Comparison of ENCODE assay signal across 1 cellular context in genomic region chr17:16215273-16215964, GRCh38.
TF ChIP-seq lines count a peak whose summit lies in the region.

Gene NCOR1 (minus strand): TSS chr17:16215534. CDS start chr17:16194569, 20,965 bp downstream.

TF ChIP-seq in GM12878, 131 proteins besides CTCF, POLR2A, EP300 and RAD21 (continued from another document and continues in another):
- TF ChIP-seq, protein P1, sequence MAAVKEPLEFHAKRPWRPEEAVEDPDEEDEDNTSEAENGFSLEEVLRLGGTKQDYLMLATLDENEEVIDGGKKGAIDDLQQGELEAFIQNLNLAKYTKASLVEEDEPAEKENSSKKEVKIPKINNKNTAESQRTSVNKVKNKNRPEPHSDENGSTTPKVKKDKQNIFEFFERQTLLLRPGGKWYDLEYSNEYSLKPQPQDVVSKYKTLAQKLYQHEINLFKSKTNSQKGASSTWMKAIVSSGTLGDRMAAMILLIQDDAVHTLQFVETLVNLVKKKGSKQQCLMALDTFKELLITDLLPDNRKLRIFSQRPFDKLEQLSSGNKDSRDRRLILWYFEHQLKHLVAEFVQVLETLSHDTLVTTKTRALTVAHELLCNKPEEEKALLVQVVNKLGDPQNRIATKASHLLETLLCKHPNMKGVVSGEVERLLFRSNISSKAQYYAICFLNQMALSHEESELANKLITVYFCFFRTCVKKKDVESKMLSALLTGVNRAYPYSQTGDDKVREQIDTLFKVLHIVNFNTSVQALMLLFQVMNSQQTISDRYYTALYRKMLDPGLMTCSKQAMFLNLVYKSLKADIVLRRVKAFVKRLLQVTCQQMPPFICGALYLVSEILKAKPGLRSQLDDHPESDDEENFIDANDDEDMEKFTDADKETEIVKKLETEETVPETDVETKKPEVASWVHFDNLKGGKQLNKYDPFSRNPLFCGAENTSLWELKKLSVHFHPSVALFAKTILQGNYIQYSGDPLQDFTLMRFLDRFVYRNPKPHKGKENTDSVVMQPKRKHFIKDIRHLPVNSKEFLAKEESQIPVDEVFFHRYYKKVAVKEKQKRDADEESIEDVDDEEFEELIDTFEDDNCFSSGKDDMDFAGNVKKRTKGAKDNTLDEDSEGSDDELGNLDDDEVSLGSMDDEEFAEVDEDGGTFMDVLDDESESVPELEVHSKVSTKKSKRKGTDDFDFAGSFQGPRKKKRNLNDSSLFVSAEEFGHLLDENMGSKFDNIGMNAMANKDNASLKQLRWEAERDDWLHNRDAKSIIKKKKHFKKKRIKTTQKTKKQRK (IDR thresholded peaks at IDR 0.05; ENCODE audit: low read depth, low read length), result no peak
- TF ChIP-seq NR2C2 (IDR thresholded peaks at IDR 0.05; ENCODE audit: borderline replicate concordance, control insufficient read depth, insufficient read length, low read depth) (no peak), RB1 (IDR thresholded peaks at IDR 0.05; ENCODE audit: borderline replicate concordance) (peak; percentile 80), DPF2 (IDR thresholded peaks at IDR 0.05) (0 out of 2 replicates have a peak, but pooled peaks have one; percentile 57), MYC (IDR thresholded peaks at IDR 0.05; ENCODE audit: insufficient read depth, insufficient read length, insufficient replicate concordance, low read length, severe bottlenecking) (peak; percentile 45), IRF4 (IDR thresholded peaks at IDR 0.05; ENCODE audit: low read depth, low read length) (no peak), KLF5 (IDR thresholded peaks at IDR 0.05; ENCODE audit: partially characterized antibody) (no peak), IKZF2 (IDR thresholded peaks at IDR 0.05) (peak; percentile 84 to 88), CHD4 (IDR thresholded peaks at IDR 0.05) (no peak), SUPT20H (IDR thresholded peaks at IDR 0.05; ENCODE audit: borderline replicate concordance, control insufficient read depth, low read depth, low read length) (no peak), TCF3 (IDR thresholded peaks at IDR 0.05; ENCODE audit: borderline replicate concordance, insufficient read depth, low read depth, low read length) (0 out of 2 replicates have a peak, but pooled peaks have one; percentile 31), RBBP5 (conservative IDR thresholded peaks at IDR 0.05) (no peak), YY1 (IDR thresholded peaks at IDR 0.05; ENCODE audit: low read depth, low read length) (peak; percentile 99), HCFC1 (IDR thresholded peaks at IDR 0.05; ENCODE audit: low read length) (peak; percentile 42; the same call in 1 of the 2 replicates), EGR1 (IDR thresholded peaks at IDR 0.05; ENCODE audit: borderline replicate concordance in 1 of 2, low read depth in 2 of 2, low read length in 2 of 2) (peak in 1 of 2 experiments; percentile 6; a peak in 1 of 3 replicates), BHLHE40 (IDR thresholded peaks at IDR 0.05; ENCODE audit: borderline replicate concordance in 1 of 2, low read depth in 2 of 2, low read length in 1 of 2) (peak; percentile 6 to 22; a peak in 1 of 4 replicates), CHD2 (IDR thresholded peaks at IDR 0.05; ENCODE audit: borderline replicate concordance, low read depth, low read length) (peak; percentile 66), NBN (IDR thresholded peaks at IDR 0.05) (peak; percentile 69; the same call in 1 of the 2 replicates), TCF12 (IDR thresholded peaks at IDR 0.05; ENCODE audit: low read depth, low read length) (peak; percentile 53; the same call in 1 of the 2 replicates), ZNF24 (IDR thresholded peaks at IDR 0.05) (0 out of 2 replicates have a peak, but pooled peaks have one; percentile 35), GABPA (IDR thresholded peaks at IDR 0.05; ENCODE audit: low read depth) (peak; percentile 30; the same call in 1 of the 2 replicates), PML (IDR thresholded peaks at IDR 0.05; ENCODE audit: low read length) (peak; percentile 93), BCL11A (IDR thresholded peaks at IDR 0.05; ENCODE audit: low read depth, low read length) (no peak), FOXM1 (IDR thresholded peaks at IDR 0.05; ENCODE audit: low read depth, low read length) (no peak), PAX8 (IDR thresholded peaks at IDR 0.05) (no peak), MEF2B (IDR thresholded peaks at IDR 0.05; ENCODE audit: partially characterized antibody, poor library complexity, severe bottlenecking) (no peak), CBX5 (IDR thresholded peaks at IDR 0.05; ENCODE audit: low read depth) (peak; percentile 21; the same call in 1 of the 2 replicates), BACH1 (IDR thresholded peaks at IDR 0.05; ENCODE audit: borderline replicate concordance) (peak; percentile 88), POLR2AphosphoS2 (IDR thresholded peaks at IDR 0.05; ENCODE audit: low read depth, low read length) (peak; percentile 43; the same call in 1 of the 2 replicates), TAF1 (IDR thresholded peaks at IDR 0.05; ENCODE audit: borderline replicate concordance, low read depth, low read length) (peak; percentile 97), EED (IDR thresholded peaks at IDR 0.05; ENCODE audit: low read depth) (peak; percentile 87), RUNX3 (IDR thresholded peaks at IDR 0.05; ENCODE audit: low read length) (peak; percentile 50), SRF (IDR thresholded peaks at IDR 0.05; ENCODE audit: low read depth in 2 of 2, low read length in 2 of 2) (0 out of 4 replicates have a peak, but pooled peaks of 1 of the 2 experiments have one; percentile 27), MEF2A (IDR thresholded peaks at IDR 0.05; ENCODE audit: insufficient read depth, low read depth, low read length) (0 out of 2 replicates have a peak, but pooled peaks have one; percentile 13), POLR2AphosphoS5 (IDR thresholded peaks at IDR 0.05; ENCODE audit: low read length) (peak; percentile 90), POU2F2 (IDR thresholded peaks at IDR 0.05; ENCODE audit: borderline replicate concordance, low read depth, low read length) (peak; percentile 64; the same call in 1 of the 3 replicates), SMC3 (IDR thresholded peaks at IDR 0.05; ENCODE audit: borderline replicate concordance, low read length) (0 out of 2 replicates have a peak, but pooled peaks have one; percentile 12), SMAD5 (IDR thresholded peaks at IDR 0.05; ENCODE audit: low read depth) (peak; percentile 49; the same call in 1 of the 2 replicates), ESRRA (IDR thresholded peaks at IDR 0.05; ENCODE audit: low read length) (peak; percentile 41; the same call in 1 of the 2 replicates), ZNF687 (IDR thresholded peaks at IDR 0.05) (no peak; the same call in 1 of the 2 replicates), NRF1 (conservative IDR thresholded peaks at IDR 0.05; ENCODE audit: low read depth, low read length) (no peak), IKZF1 (conservative IDR thresholded peaks at IDR 0.05) (peak; percentile 95), CBFB (IDR thresholded peaks at IDR 0.05; ENCODE audit: low read depth) (peak; percentile 57; the same call in 1 of the 2 replicates), ZNF217 (IDR thresholded peaks at IDR 0.05) (no peak), GATAD2B (conservative IDR thresholded peaks at IDR 0.05; ENCODE audit: low read depth) (peak; percentile 86; the same call in 1 of the 2 replicates), HDGF (IDR thresholded peaks at IDR 0.05) (peak; percentile 72; the same call in 1 of the 2 replicates), NR2C1 (IDR thresholded peaks at IDR 0.05) (peak; percentile 41; the same call in 1 of the 2 replicates)
- TF ChIP-seq, protein P2, sequence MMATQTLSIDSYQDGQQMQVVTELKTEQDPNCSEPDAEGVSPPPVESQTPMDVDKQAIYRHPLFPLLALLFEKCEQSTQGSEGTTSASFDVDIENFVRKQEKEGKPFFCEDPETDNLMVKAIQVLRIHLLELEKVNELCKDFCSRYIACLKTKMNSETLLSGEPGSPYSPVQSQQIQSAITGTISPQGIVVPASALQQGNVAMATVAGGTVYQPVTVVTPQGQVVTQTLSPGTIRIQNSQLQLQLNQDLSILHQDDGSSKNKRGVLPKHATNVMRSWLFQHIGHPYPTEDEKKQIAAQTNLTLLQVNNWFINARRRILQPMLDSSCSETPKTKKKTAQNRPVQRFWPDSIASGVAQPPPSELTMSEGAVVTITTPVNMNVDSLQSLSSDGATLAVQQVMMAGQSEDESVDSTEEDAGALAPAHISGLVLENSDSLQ (IDR thresholded peaks at IDR 0.05), result no peak
- TF ChIP-seq, protein P3, sequence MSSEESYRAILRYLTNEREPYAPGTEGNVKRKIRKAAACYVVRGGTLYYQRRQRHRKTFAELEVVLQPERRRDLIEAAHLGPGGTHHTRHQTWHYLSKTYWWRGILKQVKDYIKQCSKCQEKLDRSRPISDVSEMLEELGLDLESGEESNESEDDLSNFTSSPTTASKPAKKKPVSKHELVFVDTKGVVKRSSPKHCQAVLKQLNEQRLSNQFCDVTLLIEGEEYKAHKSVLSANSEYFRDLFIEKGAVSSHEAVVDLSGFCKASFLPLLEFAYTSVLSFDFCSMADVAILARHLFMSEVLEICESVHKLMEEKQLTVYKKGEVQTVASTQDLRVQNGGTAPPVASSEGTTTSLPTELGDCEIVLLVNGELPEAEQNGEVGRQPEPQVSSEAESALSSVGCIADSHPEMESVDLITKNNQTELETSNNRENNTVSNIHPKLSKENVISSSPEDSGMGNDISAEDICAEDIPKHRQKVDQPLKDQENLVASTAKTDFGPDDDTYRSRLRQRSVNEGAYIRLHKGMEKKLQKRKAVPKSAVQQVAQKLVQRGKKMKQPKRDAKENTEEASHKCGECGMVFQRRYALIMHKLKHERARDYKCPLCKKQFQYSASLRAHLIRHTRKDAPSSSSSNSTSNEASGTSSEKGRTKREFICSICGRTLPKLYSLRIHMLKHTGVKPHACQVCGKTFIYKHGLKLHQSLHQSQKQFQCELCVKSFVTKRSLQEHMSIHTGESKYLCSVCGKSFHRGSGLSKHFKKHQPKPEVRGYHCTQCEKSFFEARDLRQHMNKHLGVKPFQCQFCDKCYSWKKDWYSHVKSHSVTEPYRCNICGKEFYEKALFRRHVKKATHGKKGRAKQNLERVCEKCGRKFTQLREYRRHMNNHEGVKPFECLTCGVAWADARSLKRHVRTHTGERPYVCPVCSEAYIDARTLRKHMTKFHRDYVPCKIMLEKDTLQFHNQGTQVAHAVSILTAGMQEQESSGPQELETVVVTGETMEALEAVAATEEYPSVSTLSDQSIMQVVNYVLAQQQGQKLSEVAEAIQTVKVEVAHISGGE (CRISPR knock-in tag; IDR thresholded peaks at IDR 0.05), result peak; percentile 35; the same call in 1 of the 2 replicates
- TF ChIP-seq, protein P4, sequence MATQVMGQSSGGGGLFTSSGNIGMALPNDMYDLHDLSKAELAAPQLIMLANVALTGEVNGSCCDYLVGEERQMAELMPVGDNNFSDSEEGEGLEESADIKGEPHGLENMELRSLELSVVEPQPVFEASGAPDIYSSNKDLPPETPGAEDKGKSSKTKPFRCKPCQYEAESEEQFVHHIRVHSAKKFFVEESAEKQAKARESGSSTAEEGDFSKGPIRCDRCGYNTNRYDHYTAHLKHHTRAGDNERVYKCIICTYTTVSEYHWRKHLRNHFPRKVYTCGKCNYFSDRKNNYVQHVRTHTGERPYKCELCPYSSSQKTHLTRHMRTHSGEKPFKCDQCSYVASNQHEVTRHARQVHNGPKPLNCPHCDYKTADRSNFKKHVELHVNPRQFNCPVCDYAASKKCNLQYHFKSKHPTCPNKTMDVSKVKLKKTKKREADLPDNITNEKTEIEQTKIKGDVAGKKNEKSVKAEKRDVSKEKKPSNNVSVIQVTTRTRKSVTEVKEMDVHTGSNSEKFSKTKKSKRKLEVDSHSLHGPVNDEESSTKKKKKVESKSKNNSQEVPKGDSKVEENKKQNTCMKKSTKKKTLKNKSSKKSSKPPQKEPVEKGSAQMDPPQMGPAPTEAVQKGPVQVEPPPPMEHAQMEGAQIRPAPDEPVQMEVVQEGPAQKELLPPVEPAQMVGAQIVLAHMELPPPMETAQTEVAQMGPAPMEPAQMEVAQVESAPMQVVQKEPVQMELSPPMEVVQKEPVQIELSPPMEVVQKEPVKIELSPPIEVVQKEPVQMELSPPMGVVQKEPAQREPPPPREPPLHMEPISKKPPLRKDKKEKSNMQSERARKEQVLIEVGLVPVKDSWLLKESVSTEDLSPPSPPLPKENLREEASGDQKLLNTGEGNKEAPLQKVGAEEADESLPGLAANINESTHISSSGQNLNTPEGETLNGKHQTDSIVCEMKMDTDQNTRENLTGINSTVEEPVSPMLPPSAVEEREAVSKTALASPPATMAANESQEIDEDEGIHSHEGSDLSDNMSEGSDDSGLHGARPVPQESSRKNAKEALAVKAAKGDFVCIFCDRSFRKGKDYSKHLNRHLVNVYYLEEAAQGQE (IDR thresholded peaks at IDR 0.05; ENCODE audit: low read depth, low read length), result 0 out of 2 replicates have a peak, but pooled peaks have one; percentile 20
